Comparison of ENCODE assay signal across 8 cellular contexts in the genomic region with DNA sequence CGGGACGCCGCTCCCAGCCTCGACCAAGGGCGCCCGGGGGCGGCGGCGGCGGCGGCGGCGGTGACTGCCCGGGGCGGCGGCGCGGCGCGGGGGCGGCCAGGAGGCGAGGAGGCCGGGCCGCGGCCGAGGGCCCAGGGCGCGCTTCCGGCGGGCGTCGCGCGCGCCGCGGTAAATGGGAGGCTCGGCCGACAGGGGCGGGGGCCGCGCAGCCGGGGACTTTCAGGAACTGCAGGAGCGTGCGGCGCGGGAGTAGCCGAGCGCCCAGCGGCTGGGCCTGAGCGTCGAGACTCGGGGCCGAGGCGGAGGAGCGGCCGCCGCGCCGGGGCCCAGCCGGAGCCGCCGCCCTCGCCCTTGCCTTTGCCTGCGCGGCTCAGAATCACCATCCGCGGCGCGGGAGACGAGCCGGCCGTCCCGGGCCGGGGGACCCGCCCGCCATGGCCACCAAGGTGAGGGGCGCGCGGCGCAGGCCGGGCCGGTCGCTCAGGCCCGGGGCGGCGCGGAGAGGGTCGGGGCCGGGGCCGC. TPM values are rescaled to one million over a fixed set of nuclear protein-coding genes. Genes with fewer than 3 reads are reported as not detected.
DNase-seq lines count a peak whose midpoint lies in the region; ATAC-seq, FAIRE-seq and TF ChIP-seq lines count a peak whose summit lies in the region.

A gene (plus strand): TSS at position 246 of the 522 bp plus-strand sequence. CDS start 189 bp downstream, at position 435.

- ATAC-seq in GM21381 (IDR thresholded peaks at IDR 0.05; ENCODE audit: unreplicated experiment) (peak; percentile 70), omental fat pad (ENCODE audit: low FRiP score) (peak; percentile 93)
- peak; percentile 62 to 68 for ATAC-seq in activated naive CD4-positive, alpha-beta T cell treated with anti-CD3 and anti-CD28 coated beads, Interleukin-2, amount 50 U/mL, for 72 hours

- peaks cover 3% of the 10 kb centered on the region; the same call in 1 of the 2 replicates for H3K36me3 ChIP-seq in SK-N-MC (ENCODE audit: insufficient read depth, low read length)

- DNase-seq in DMS 273 (lab: John Stamatoyannopoulos, UW; ENCODE audit: unreplicated experiment) (peak; percentile 93), HTR-8/SVneo (ENCODE audit: insufficient read length, low spot score) (peak; percentile 38), SK-N-MC (ENCODE audit: low read depth, low spot score) (no peak), glomerular visceral epithelial cell (ENCODE audit: extremely low spot score) (peak; percentile 82), omental fat pad (ENCODE audit: low spot score) (peak; percentile 40), type B pancreatic cell (ENCODE audit: extremely low spot score, unreplicated experiment) (peak; percentile 78)
- peak; percentile 71 to 79 for DNase-seq in activated naive CD4-positive, alpha-beta T cell treated with anti-CD3 and anti-CD28 coated beads, Interleukin-2, amount 50 U/mL, for 72 hours (ENCODE audit: low spot score in 2 of 2)

- peak within 1 kb of the TSS; percentile 98 for H3K4me3 Mint-ChIP-seq in type B pancreatic cell

- peak within 1 kb of the TSS; percentile 79 for H3K4me3 ChIP-seq in SK-N-MC

- H3K9me3 ChIP-seq in SK-N-MC (ENCODE audit: low read depth, low read length) = no peaks in the 10 kb centered on the region

- peak within 1 kb of the TSS; percentile 88 for H3K9ac ChIP-seq in SK-N-MC (ENCODE audit: insufficient read length)

- TF ChIP-seq CTCF in omental fat pad (IDR thresholded peaks at IDR 0.05) = no peak
- TF ChIP-seq CTCF in type B pancreatic cell (conservative IDR thresholded peaks at IDR 0.05) = no peak

- H3K27me3 Mint-ChIP-seq in type B pancreatic cell = no peaks in the 10 kb centered on the region

- H3K36me3 Mint-ChIP-seq in activated naive CD4-positive, alpha-beta T cell treated with anti-CD3 and anti-CD28 coated beads, Interleukin-2, amount 50 U/mL, for 72 hours = peaks cover 16 to 31% of the 10 kb centered on the region in 2 donors
- no peaks in the 10 kb centered on the region for H3K36me3 Mint-ChIP-seq in type B pancreatic cell

- H3K27ac ChIP-seq in SK-N-MC = peak within 1 kb of the TSS; percentile 83; the same call in 1 of the 2 replicates

- no peaks in the 10 kb centered on the region for H3K9me3 Mint-ChIP-seq in activated naive CD4-positive, alpha-beta T cell treated with anti-CD3 and anti-CD28 coated beads, Interleukin-2, amount 50 U/mL, for 72 hours
- H3K9me3 Mint-ChIP-seq in type B pancreatic cell = peaks cover 6% of the 10 kb centered on the region

- peaks cover 16% of the 10 kb centered on the region for H3K4me1 Mint-ChIP-seq in type B pancreatic cell (ENCODE audit: unreplicated experiment)

- FAIRE-seq in HTR-8/SVneo (lab: Jason Lieb, UNC) = no peak

- peak within 1 kb of the TSS; percentile 98 to 100 for H3K27ac Mint-ChIP-seq in activated naive CD4-positive, alpha-beta T cell treated with anti-CD3 and anti-CD28 coated beads, Interleukin-2, amount 50 U/mL, for 72 hours
- H3K27ac Mint-ChIP-seq in type B pancreatic cell = peak within 1 kb of the TSS; percentile 99

RNA-seq across cellular contexts. Expression of the gene that starts here (rescaled TPM):
- total RNA-seq in activated naive CD4-positive, alpha-beta T cell treated with anti-CD3 and anti-CD28 coated beads, Interleukin-2, amount 50 U/mL, for 72 hours = 10 to 100 TPM; 27.6 to 35.0 TPM
- 10 to 100 TPM; 61.8 to 89.6 (median 76.3) TPM for total RNA-seq in omental fat pad
- 23.2 and 31.9 TPM in 2 replicates for total RNA-seq in type B pancreatic cell (ENCODE audit: low replicate concordance)
